ENCODE assay signal across 22 cellular contexts in the genomic region with DNA sequence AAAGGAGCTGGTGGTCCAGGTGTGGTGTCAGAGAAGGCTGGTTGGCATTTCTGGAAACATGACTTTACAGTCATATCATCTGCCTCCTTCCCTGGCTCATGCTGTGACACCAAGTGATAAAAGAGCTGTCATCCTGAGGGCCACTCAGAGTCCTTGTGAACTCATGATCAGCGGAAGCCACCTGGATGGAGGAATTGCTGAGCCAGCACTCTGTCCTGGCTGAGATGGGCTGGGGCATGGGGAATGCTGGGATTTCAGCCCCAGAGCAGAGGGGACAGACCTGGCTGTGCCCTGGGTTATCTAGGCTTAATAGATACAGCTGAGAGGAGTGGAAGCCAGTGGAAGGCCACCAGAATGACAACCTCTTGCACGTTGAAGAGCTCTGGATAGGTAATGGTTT.
A peak's percentile ranks its signal among the peaks of the same experiment; 100 is the strongest.
DNase-seq lines count a peak whose midpoint lies in the region; ATAC-seq, FAIRE-seq and TF ChIP-seq lines count a peak whose summit lies in the region.
"Had no signal": no experiment of that assay in that cellular context is flagged by ENCODE, and none has a peak within 500 bp of the region (broad histone marks: within the 10 kb centered on the region; RNA-seq: fewer than 3 reads in every experiment).

No MANE protein-coding gene starts in this region.

- no peaks in the 10 kb centered on the region for H3K27me3 ChIP-seq in bronchial epithelial cell (ENCODE audit: control insufficient read depth, insufficient read depth, low read length)
- no peaks in the 10 kb centered on the region for H3K27me3 ChIP-seq in testis
- peaks cover 7% of the 10 kb centered on the region for H3K27me3 ChIP-seq in gastroesophageal sphincter

- no peak for TF ChIP-seq CTCF in A549 (IDR thresholded peaks at IDR 0.05)
- TF ChIP-seq CTCF in bronchial epithelial cell (IDR thresholded peaks at IDR 0.05; ENCODE audit: insufficient read depth, low read length, severe bottlenecking) = no peak
- TF ChIP-seq CTCF in testis (IDR thresholded peaks at IDR 0.05) = no peak
- TF ChIP-seq CTCF in gastroesophageal sphincter (IDR thresholded peaks at IDR 0.05) = no peak

- H3K9me3 ChIP-seq in A549 = no peaks in the 10 kb centered on the region
- no peaks in the 10 kb centered on the region for H3K9me3 ChIP-seq in testis
- H3K9me3 ChIP-seq in gastroesophageal sphincter = no peaks in the 10 kb centered on the region

- H3K4me3 ChIP-seq in A549 (no peak overlapping the region), bronchial epithelial cell (ENCODE audit: low read depth, low read length) (no peak overlapping the region), testis (no peak overlapping the region), gastroesophageal sphincter (no peak overlapping the region)

- TF ChIP-seq POLR2A in A549 (IDR thresholded peaks at IDR 0.05; ENCODE audit: low read length) (no peak), testis (IDR thresholded peaks at IDR 0.05) (no peak), gastroesophageal sphincter (IDR thresholded peaks at IDR 0.05) (no peak)

- intact Hi-C loops in testis (cut with DNase I; ENCODE audit: low total_unique reads) = no loop called here

- H3K36me3 ChIP-seq in bronchial epithelial cell (ENCODE audit: control insufficient read depth, insufficient read depth, low read length) = no peaks in the 10 kb centered on the region
- no peaks in the 10 kb centered on the region for H3K36me3 ChIP-seq in testis (ENCODE audit: low read depth, missing control alignments)
- H3K36me3 ChIP-seq in gastroesophageal sphincter = no peaks in the 10 kb centered on the region

- peak; percentile 27 to 64 (median 46) for DNase-seq in NCI-H1417 (lab: John Stamatoyannopoulos, UW)
- DNase-seq in NCI-H1417 treated with DMSO at 0.1 percent for 48 hours (lab: John Stamatoyannopoulos, UW) = no peak
- DNase-seq in A549 (ENCODE audit: low read depth in 1 of 2, low spot score in 1 of 2) = no peak
- peak; percentile 59 for DNase-seq in NCI-H510A (lab: John Stamatoyannopoulos, UW)
- DNase-seq in bronchial epithelial cell (ENCODE audit: low read depth) = no peak
- DNase-seq in testis = no peak
- DNase-seq in iPS-NIHi11 (ENCODE audit: low spot score) = no peak
- DNase-seq: C1 segment of cervical spinal cord; Calu3; CD4-positive, alpha-beta memory T cell; COR-L47; DMS53; DMS79 treated with DMSO at 0.1 percent for 48 hours; GF-D8; GOT3; H7; HCEC 1CT had no signal

- H3K4me1 ChIP-seq in A549 (peaks cover 3% of the 10 kb centered on the region; the same call in 1 of the 3 replicates), testis (no peaks in the 10 kb centered on the region), gastroesophageal sphincter (no peaks in the 10 kb centered on the region)

- H3K4me2 ChIP-seq in A549 = no peak overlapping the region

- CTCF ChIA-PET in A549 (lab: Yijun Ruan, JAX) = no interaction called here

- TF ChIP-seq EP300 in A549 (IDR thresholded peaks at IDR 0.05) = no peak
- TF ChIP-seq EP300 in gastroesophageal sphincter (IDR thresholded peaks at IDR 0.05) = no peak

- no peak for TF ChIP-seq RAD21 in A549 (conservative IDR thresholded peaks at IDR 0.05 in 1 of 2, IDR thresholded peaks at IDR 0.05 in 1 of 2)

- ATAC-seq in A549 (no peak), gastroesophageal sphincter (no peak)

- FAIRE-seq in A549 (lab: Jason Lieb, UNC) (no peak), bronchial epithelial cell (lab: Jason Lieb, UNC) (peak; percentile 58)
- FAIRE-seq: A204.1, GM12891, GM18507 had no signal

- H3K27ac ChIP-seq in A549 (no peak overlapping the region), testis (no peak overlapping the region), gastroesophageal sphincter (no peak overlapping the region)
- H3K27ac ChIP-seq: 22Rv1 had no signal

- POLR2A ChIA-PET in A549 (lab: Yijun Ruan, JAX) = no interaction called here

- 28% methylated on average over 2 of the region's 2 CpGs for WGBS in A549 (ENCODE audit: missing lambda C conversion rate)
- WGBS in testis, 2 donors = 86 to 93% methylated on average over 2 of the region's 2 CpGs
- WGBS in gastroesophageal sphincter (ENCODE audit: low coverage in 1 of 2), 2 donors = 86 to 88% methylated on average over 1 of the region's 2 CpGs

TF ChIP-seq in A549, 52 proteins besides CTCF, POLR2A, EP300 and RAD21:
- no peak for TF ChIP-seq ZNF302 (CRISPR knock-in tag; IDR thresholded peaks at IDR 0.05)
- TF ChIP-seq, protein P1, sequence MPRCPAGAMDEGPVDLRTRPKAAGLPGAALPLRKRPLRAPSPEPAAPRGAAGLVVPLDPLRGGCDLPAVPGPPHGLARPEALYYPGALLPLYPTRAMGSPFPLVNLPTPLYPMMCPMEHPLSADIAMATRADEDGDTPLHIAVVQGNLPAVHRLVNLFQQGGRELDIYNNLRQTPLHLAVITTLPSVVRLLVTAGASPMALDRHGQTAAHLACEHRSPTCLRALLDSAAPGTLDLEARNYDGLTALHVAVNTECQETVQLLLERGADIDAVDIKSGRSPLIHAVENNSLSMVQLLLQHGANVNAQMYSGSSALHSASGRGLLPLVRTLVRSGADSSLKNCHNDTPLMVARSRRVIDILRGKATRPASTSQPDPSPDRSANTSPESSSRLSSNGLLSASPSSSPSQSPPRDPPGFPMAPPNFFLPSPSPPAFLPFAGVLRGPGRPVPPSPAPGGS (IDR thresholded peaks at IDR 0.05) = no peak
- TF ChIP-seq MAFK (IDR thresholded peaks at IDR 0.05; ENCODE audit: partially characterized antibody) = peak; percentile 66
TF ChIP-seq in A549: peak in this region for 1.

Comparison
In these comparisons a context has a peak if more than half of its experiments do, and no peak if none do; other contexts are left out.
1. DNase-seq: peak in NCI-H1417 (3 of 3) and NCI-H510A (single experiment); none in NCI-H1417 treated with DMSO at 0.1 percent for 48 hours (single experiment), A549 (0 of 2), bronchial epithelial cell (single experiment), testis (single experiment) and iPS-NIHi11 (single experiment).